ENCODE assay signal across 1 cellular context in the genomic region with DNA sequence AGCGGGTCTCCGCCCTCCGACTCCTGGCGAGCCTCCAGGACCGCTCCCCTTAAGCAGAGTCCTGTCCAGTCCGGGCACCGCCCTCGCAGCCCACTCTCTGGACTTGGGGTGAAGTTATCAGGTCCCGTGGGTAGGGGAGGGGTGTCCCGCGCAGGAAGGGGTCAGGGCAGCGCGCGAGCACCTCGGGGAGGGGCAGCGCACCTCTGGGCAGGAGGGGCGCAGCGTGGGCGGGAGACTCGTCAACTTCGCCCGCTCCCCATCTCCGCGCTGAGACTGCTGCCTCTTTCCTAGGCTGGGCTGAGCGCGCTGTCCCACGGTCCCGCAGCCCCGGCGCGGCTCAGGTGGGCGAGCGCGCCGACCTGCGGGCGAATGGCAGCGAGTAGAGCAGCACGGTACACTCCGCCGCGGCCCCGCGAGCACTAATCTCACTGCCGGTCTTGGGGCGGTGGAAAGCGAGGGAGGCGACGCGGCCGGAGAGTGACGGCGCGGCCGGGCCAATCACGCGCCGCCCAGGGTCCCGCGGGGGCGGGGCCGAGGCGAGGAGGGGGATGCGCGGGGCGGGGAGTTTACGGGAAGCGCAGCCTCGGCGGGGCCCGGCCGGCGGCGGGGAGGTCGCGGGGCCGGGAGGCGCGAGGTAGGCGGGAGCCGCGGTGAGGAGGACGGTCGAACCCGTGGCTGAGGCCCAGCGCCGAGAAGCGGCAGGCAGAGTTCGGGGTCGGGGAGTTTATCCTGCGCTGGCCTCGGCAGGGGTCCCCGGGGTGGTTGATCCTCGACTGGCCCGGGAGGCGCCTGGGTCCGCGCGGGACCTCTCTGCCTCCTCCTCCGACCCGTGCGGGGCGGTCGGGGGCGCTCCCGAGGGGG.
TF ChIP-seq lines count a peak whose summit lies in the region.

TSS of gene MAN1A1 (minus strand) at position 421 of the 861 bp plus-strand sequence. CDS start 696 bp downstream, outside the sequence.

TF ChIP-seq in HepG2, 621 proteins besides CTCF, POLR2A, EP300 and RAD21 (continued from another document and continues in another):
- TF ChIP-seq ZNF512 (CRISPR knock-in tag; IDR thresholded peaks at IDR 0.05) (no peak; the same call in 1 of the 2 replicates), SIX4 (CRISPR knock-in tag; IDR thresholded peaks at IDR 0.05) (peak; percentile 63), ZNF687 (CRISPR knock-in tag; IDR thresholded peaks at IDR 0.05) (peak; percentile 91), PLRG1 (conservative IDR thresholded peaks at IDR 0.05) (no peak), ZBTB42 (CRISPR knock-in tag; IDR thresholded peaks at IDR 0.05) (peak; percentile 59; the same call in 1 of the 2 replicates), ZBTB40 (IDR thresholded peaks at IDR 0.05) (no peak), ZBTB40 (CRISPR knock-in tag; IDR thresholded peaks at IDR 0.05) (peak; percentile 42), HNRNPL (IDR thresholded peaks at IDR 0.05; ENCODE audit: low read depth, low read length) (0 out of 2 replicates have a peak, but pooled peaks have one; percentile 4), KDM2A (CRISPR knock-in tag; IDR thresholded peaks at IDR 0.05; ENCODE audit: borderline replicate concordance, low read depth) (peak; percentile 97), HNF4A (CRISPR knock-in tag; IDR thresholded peaks at IDR 0.05) (peak; percentile 27; the same call in 1 of the 2 replicates), ATF4 (CRISPR knock-in tag; IDR thresholded peaks at IDR 0.05) (peak in 1 of 2 experiments; percentile 83; a peak in 2 of 4 replicates), ZNF879 (CRISPR knock-in tag; IDR thresholded peaks at IDR 0.05) (no peak), CREB1 (IDR thresholded peaks at IDR 0.05) (peak; percentile 63; the same call in 1 of the 2 replicates), CREB1 (CRISPR knock-in tag; IDR thresholded peaks at IDR 0.05) (no peak), ZNF878 (CRISPR knock-in tag; IDR thresholded peaks at IDR 0.05) (0 out of 2 replicates have a peak, but pooled peaks have one; percentile 46), EEA1 (CRISPR knock-in tag; IDR thresholded peaks at IDR 0.05; ENCODE audit: borderline replicate concordance) (peak; percentile 96; the same call in 1 of the 2 replicates), ZNF567 (CRISPR knock-in tag; IDR thresholded peaks at IDR 0.05; ENCODE audit: borderline replicate concordance) (no peak; the same call in 1 of the 2 replicates), ARID2 (CRISPR knock-in tag; IDR thresholded peaks at IDR 0.05; ENCODE audit: borderline replicate concordance) (peak; percentile 85; the same call in 1 of the 2 replicates), ZNF576 (CRISPR knock-in tag; IDR thresholded peaks at IDR 0.05) (0 out of 2 replicates have a peak, but pooled peaks have one; percentile 88)
- TF ChIP-seq, protein P1, sequence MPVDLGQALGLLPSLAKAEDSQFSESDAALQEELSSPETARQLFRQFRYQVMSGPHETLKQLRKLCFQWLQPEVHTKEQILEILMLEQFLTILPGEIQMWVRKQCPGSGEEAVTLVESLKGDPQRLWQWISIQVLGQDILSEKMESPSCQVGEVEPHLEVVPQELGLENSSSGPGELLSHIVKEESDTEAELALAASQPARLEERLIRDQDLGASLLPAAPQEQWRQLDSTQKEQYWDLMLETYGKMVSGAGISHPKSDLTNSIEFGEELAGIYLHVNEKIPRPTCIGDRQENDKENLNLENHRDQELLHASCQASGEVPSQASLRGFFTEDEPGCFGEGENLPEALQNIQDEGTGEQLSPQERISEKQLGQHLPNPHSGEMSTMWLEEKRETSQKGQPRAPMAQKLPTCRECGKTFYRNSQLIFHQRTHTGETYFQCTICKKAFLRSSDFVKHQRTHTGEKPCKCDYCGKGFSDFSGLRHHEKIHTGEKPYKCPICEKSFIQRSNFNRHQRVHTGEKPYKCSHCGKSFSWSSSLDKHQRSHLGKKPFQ (CRISPR knock-in tag; IDR thresholded peaks at IDR 0.05; ENCODE audit: insufficient replicate concordance) = peak; percentile 74
- TF ChIP-seq, protein P2, sequence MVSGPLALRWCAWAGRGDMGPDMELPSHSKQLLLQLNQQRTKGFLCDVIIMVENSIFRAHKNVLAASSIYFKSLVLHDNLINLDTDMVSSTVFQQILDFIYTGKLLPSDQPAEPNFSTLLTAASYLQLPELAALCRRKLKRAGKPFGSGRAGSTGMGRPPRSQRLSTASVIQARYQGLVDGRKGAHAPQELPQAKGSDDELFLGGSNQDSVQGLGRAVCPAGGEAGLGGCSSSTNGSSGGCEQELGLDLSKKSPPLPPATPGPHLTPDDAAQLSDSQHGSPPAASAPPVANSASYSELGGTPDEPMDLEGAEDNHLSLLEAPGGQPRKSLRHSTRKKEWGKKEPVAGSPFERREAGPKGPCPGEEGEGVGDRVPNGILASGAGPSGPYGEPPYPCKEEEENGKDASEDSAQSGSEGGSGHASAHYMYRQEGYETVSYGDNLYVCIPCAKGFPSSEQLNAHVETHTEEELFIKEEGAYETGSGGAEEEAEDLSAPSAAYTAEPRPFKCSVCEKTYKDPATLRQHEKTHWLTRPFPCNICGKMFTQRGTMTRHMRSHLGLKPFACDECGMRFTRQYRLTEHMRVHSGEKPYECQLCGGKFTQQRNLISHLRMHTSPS (CRISPR knock-in tag; IDR thresholded peaks at IDR 0.05; ENCODE audit: low read depth) = peak; percentile 61; the same call in 1 of the 2 replicates
